24 cellular contexts compared by ENCODE assay signal in genomic region chr9:99778829-99779228, GRCh38. TPM values are rescaled to one million over a fixed set of nuclear protein-coding genes. Genes with fewer than 3 reads are reported as not detected.
DNase-seq lines count a peak whose midpoint lies in the region; ATAC-seq, FAIRE-seq and TF ChIP-seq lines count a peak whose summit lies in the region.
"Had no signal": no experiment of that assay in that cellular context is flagged by ENCODE, and none has a peak within 500 bp of the region (broad histone marks: within the 10 kb centered on the region; RNA-seq: fewer than 3 reads in every experiment).

No MANE protein-coding gene starts in this region.

- peak overlapping the region; percentile 77 for H2AFZ ChIP-seq in SK-N-SH (ENCODE audit: low read depth)
- H2AFZ ChIP-seq: GM23338 had no signal

- no peaks in the 10 kb centered on the region for H3K27me3 ChIP-seq in SK-N-SH (ENCODE audit: insufficient read depth)

- TF ChIP-seq RAD21 in SK-N-SH (IDR thresholded peaks at IDR 0.05; ENCODE audit: low read length), result no peak

- TF ChIP-seq EP300 in SK-N-SH (IDR thresholded peaks at IDR 0.05; ENCODE audit: borderline replicate concordance in 1 of 2, low read depth in 1 of 2, low read length in 1 of 2), result no peak

- H3K9ac ChIP-seq in SK-N-SH, result peak overlapping the region; percentile 19; the same call in 1 of the 2 replicates

- H3K36me3 ChIP-seq in SK-N-SH (replicated peaks in 1 of 2; ENCODE audit: control insufficient read depth in 1 of 2, insufficient read depth in 2 of 2, low read length in 1 of 2), result no peaks in the 10 kb centered on the region

- 89% methylated on average over 3 of the region's 3 CpGs for WGBS in SK-N-SH (ENCODE audit: low lambda C conversion rate)

- H3K4me1 ChIP-seq in SK-N-SH (ENCODE audit: control insufficient read depth in 1 of 2, insufficient read depth in 2 of 2, low read depth in 1 of 2, low read length in 1 of 2), result no peaks in the 10 kb centered on the region; a peak in 1 of 4 replicates

- POLR2A ChIA-PET in SK-N-SH (lab: Yijun Ruan, JAX), result no interaction called here

- H4K20me1 ChIP-seq in SK-N-SH (ENCODE audit: insufficient read depth), result no peaks in the 10 kb centered on the region

- peaks cover 5% of the 10 kb centered on the region for H3F3A ChIP-seq in SK-N-SH (replicated peaks; ENCODE audit: insufficient read depth)

- peak overlapping the region in 1 of 2 experiments; percentile 82; a peak in 2 of 4 replicates for H3K27ac ChIP-seq in SK-N-SH (ENCODE audit: low read depth in 2 of 2, low read length in 1 of 2)
- H3K27ac ChIP-seq: 22Rv1, C4-2B, RWPE1 had no signal

- no peak for TF ChIP-seq CTCF in SK-N-SH (IDR thresholded peaks at IDR 0.05)

- DNase-seq in SK-N-SH, result no peak
- DNase-seq in Ammon's horn (ENCODE audit: low spot score), result peak; percentile 70
- peak; percentile 8 for DNase-seq in fibroblast of peridontal ligament (ENCODE audit: extremely low read depth)
- DNase-seq in stimulated activated CD8-positive, alpha-beta memory T cell treated with anti-CD3 and anti-CD28 coated beads, Interleukin-7, amount 100 ng/mL, for 48 hours (ENCODE audit: extremely low read depth in 1 of 2, low read depth in 1 of 2), result peak; percentile 13 to 15
- DNase-seq in GM19239 (ENCODE audit: insufficient read length, low spot score), result no peak
- DNase-seq in GM19238 (ENCODE audit: insufficient read length, low spot score), result no peak
- no peak for DNase-seq in SHP77 treated with DMSO at 0.1 percent for 48 hours (lab: John Stamatoyannopoulos, UW)
- DNase-seq: Calu3; CD8-positive, alpha-beta memory T cell; DMS153; KG1; NCI-H1092; NCI-H1436 treated with DMSO at 0.1 percent for 48 hours; NCI-H1930; NCI-H2227 treated with DMSO at 0.1 percent for 48 hours; NCI-H510A; SIG-M5 had no signal

- no peaks in the 10 kb centered on the region for H3K79me2 ChIP-seq in SK-N-SH (ENCODE audit: insufficient read depth)

- H3K4me2 ChIP-seq in SK-N-SH, result peak overlapping the region; percentile 34; the same call in 1 of the 2 replicates
- H3K4me2 ChIP-seq: GM23338 had no signal

- no peak for ATAC-seq in SK-N-SH treated with all-trans-retinoic acid at 6 μM for 48 hours
- ATAC-seq: GM23338 had no signal

- H3K9me3 ChIP-seq in SK-N-SH, result no peaks in the 10 kb centered on the region

- no peaks in the 10 kb centered on the region for H3K9me2 ChIP-seq in SK-N-SH

- FAIRE-seq in GM19239 (lab: Jason Lieb, UNC), result no peak
- FAIRE-seq: GM12891, HTR-8/SVneo had no signal

- CTCF ChIA-PET in SK-N-SH (lab: Yijun Ruan, JAX), result no interaction called here

- no peak overlapping the region for H3K4me3 ChIP-seq in SK-N-SH (ENCODE audit: low read depth in 2 of 2, low read length in 1 of 2)
- H3K4me3 ChIP-seq: GM23338 had no signal

TF ChIP-seq in SK-N-SH, 30 proteins besides CTCF, POLR2A, EP300 and RAD21:
- TF ChIP-seq RFX5 (IDR thresholded peaks at IDR 0.05; ENCODE audit: low read length) (no peak), PBX3 (IDR thresholded peaks at IDR 0.05) (no peak), FOXM1 (IDR thresholded peaks at IDR 0.05; ENCODE audit: low read depth) (no peak), NFIC (IDR thresholded peaks at IDR 0.05; ENCODE audit: borderline replicate concordance) (no peak), YY1 (IDR thresholded peaks at IDR 0.05; ENCODE audit: low read depth) (no peak)

TF ChIP-seq in SK-N-SH treated with all-trans-retinoic acid at 6 μM for 48 hours, 23 proteins besides CTCF, POLR2A, EP300 and RAD21:
- no peak for TF ChIP-seq RARB (CRISPR knock-in tag; IDR thresholded peaks at IDR 0.05)
- TF ChIP-seq ZNF8 (CRISPR knock-in tag; IDR thresholded peaks at IDR 0.05), result no peak
- TF ChIP-seq ISL1 (CRISPR knock-in tag; IDR thresholded peaks at IDR 0.05), result no peak
- no peak for TF ChIP-seq ESRRG (CRISPR knock-in tag; IDR thresholded peaks at IDR 0.05)
- no peak for TF ChIP-seq CREB5 (CRISPR knock-in tag; IDR thresholded peaks at IDR 0.05; ENCODE audit: low read depth)
- TF ChIP-seq TOX (CRISPR knock-in tag; IDR thresholded peaks at IDR 0.05; ENCODE audit: borderline replicate concordance), result no peak

RNA-seq across cellular contexts. Expression of gene NR4A3, which starts 42.9 kb away (rescaled TPM):
- polyA plus RNA-seq in SK-N-SH (2012; rRNA removed), result 1.3 and 2.1 TPM in 2 replicates
- 0.67 and 1.8 TPM in 2 replicates for polyA plus RNA-seq in SK-N-SH (2012; cell fraction: cytosol; rRNA removed)
- polyA plus RNA-seq in SK-N-SH (2012; cell fraction: nucleus; rRNA removed), result 4.7 and 10.7 TPM in 2 replicates

Comparison
In these comparisons a context has a peak if more than half of its experiments do, and no peak if none do; other contexts are left out.
1. DNase-seq: peak in Ammon's horn (single experiment), fibroblast of peridontal ligament (single experiment) and stimulated activated CD8-positive, alpha-beta memory T cell treated with anti-CD3 and anti-CD28 coated beads, Interleukin-7, amount 100 ng/mL, for 48 hours (2 of 2); none in SK-N-SH (single experiment), GM19239 (single experiment), GM19238 (single experiment) and SHP77 treated with DMSO at 0.1 percent for 48 hours (single experiment).